ENCODE assay signal across 2 cellular contexts in genomic region chrX:113274801-113275200, GRCh38.
TF ChIP-seq lines count a peak whose summit lies in the region.

No MANE protein-coding gene starts in this region.

TF ChIP-seq in A549, 52 proteins besides CTCF, POLR2A, EP300 and RAD21 (continued from another document):
- no peak for TF ChIP-seq ATOH8 (CRISPR knock-in tag; IDR thresholded peaks at IDR 0.05; ENCODE audit: low read depth)
- no peak for TF ChIP-seq ZSCAN20 (CRISPR knock-in tag; IDR thresholded peaks at IDR 0.05)
- no peak for TF ChIP-seq SMC3 (IDR thresholded peaks at IDR 0.05)
- TF ChIP-seq MAZ (IDR thresholded peaks at IDR 0.05; ENCODE audit: borderline replicate concordance, low read depth, low read length) = no peak
- no peak for TF ChIP-seq SREBF2 (IDR thresholded peaks at IDR 0.05)
- TF ChIP-seq, protein P1, sequence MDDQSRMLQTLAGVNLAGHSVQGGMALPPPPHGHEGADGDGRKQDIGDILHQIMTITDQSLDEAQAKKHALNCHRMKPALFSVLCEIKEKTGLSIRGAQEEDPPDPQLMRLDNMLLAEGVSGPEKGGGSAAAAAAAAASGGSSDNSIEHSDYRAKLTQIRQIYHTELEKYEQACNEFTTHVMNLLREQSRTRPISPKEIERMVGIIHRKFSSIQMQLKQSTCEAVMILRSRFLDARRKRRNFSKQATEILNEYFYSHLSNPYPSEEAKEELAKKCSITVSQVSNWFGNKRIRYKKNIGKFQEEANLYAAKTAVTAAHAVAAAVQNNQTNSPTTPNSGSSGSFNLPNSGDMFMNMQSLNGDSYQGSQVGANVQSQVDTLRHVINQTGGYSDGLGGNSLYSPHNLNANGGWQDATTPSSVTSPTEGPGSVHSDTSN (IDR thresholded peaks at IDR 0.05) = no peak
- TF ChIP-seq EHF (CRISPR knock-in tag; IDR thresholded peaks at IDR 0.05) = no peak
- no peak for TF ChIP-seq KDM5A (IDR thresholded peaks at IDR 0.05)
- no peak for TF ChIP-seq RCOR1 (IDR thresholded peaks at IDR 0.05; ENCODE audit: low read depth, low read length)
- TF ChIP-seq CEBPB (IDR thresholded peaks at IDR 0.05) = no peak
- TF ChIP-seq HOXA7 (CRISPR knock-in tag; IDR thresholded peaks at IDR 0.05) = no peak
- TF ChIP-seq, protein P2, sequence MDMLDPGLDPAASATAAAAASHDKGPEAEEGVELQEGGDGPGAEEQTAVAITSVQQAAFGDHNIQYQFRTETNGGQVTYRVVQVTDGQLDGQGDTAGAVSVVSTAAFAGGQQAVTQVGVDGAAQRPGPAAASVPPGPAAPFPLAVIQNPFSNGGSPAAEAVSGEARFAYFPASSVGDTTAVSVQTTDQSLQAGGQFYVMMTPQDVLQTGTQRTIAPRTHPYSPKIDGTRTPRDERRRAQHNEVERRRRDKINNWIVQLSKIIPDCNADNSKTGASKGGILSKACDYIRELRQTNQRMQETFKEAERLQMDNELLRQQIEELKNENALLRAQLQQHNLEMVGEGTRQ (IDR thresholded peaks at IDR 0.05) = no peak
TF ChIP-seq in A549: peak in this region for 0.

TF ChIP-seq in GM12878, 131 proteins besides CTCF, POLR2A, EP300 and RAD21 (continued from another document):
- TF ChIP-seq BCLAF1 (IDR thresholded peaks at IDR 0.05) (no peak), REST (IDR thresholded peaks at IDR 0.05; ENCODE audit: low read depth, low read length) (no peak), SRF (IDR thresholded peaks at IDR 0.05; ENCODE audit: low read depth in 2 of 2, low read length in 2 of 2) (no peak), E4F1 (IDR thresholded peaks at IDR 0.05; ENCODE audit: borderline replicate concordance, partially characterized antibody) (no peak), TARDBP (IDR thresholded peaks at IDR 0.05; ENCODE audit: borderline replicate concordance) (no peak), SMARCA5 (IDR thresholded peaks at IDR 0.05) (no peak), SMC3 (IDR thresholded peaks at IDR 0.05; ENCODE audit: borderline replicate concordance, low read length) (no peak), TAF1 (IDR thresholded peaks at IDR 0.05; ENCODE audit: borderline replicate concordance, low read depth, low read length) (no peak), SMAD1 (IDR thresholded peaks at IDR 0.05; ENCODE audit: low read depth, partially characterized antibody) (no peak), TBL1XR1 (IDR thresholded peaks at IDR 0.05; ENCODE audit: low read depth, low read length) (no peak), WRNIP1 (IDR thresholded peaks at IDR 0.05; ENCODE audit: borderline replicate concordance, low read depth, low read length) (no peak)
- TF ChIP-seq, protein P1 (IDR thresholded peaks at IDR 0.05; ENCODE audit: insufficient replicate concordance, low read depth, low read length) = no peak
- TF ChIP-seq, protein P3, sequence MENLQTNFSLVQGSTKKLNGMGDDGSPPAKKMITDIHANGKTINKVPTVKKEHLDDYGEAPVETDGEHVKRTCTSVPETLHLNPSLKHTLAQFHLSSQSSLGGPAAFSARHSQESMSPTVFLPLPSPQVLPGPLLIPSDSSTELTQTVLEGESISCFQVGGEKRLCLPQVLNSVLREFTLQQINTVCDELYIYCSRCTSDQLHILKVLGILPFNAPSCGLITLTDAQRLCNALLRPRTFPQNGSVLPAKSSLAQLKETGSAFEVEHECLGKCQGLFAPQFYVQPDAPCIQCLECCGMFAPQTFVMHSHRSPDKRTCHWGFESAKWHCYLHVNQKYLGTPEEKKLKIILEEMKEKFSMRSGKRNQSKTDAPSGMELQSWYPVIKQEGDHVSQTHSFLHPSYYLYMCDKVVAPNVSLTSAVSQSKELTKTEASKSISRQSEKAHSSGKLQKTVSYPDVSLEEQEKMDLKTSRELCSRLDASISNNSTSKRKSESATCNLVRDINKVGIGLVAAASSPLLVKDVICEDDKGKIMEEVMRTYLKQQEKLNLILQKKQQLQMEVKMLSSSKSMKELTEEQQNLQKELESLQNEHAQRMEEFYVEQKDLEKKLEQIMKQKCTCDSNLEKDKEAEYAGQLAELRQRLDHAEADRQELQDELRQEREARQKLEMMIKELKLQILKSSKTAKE (IDR thresholded peaks at IDR 0.05; ENCODE audit: low read depth, poor library complexity, severe bottlenecking) = no peak
- TF ChIP-seq, protein P4, sequence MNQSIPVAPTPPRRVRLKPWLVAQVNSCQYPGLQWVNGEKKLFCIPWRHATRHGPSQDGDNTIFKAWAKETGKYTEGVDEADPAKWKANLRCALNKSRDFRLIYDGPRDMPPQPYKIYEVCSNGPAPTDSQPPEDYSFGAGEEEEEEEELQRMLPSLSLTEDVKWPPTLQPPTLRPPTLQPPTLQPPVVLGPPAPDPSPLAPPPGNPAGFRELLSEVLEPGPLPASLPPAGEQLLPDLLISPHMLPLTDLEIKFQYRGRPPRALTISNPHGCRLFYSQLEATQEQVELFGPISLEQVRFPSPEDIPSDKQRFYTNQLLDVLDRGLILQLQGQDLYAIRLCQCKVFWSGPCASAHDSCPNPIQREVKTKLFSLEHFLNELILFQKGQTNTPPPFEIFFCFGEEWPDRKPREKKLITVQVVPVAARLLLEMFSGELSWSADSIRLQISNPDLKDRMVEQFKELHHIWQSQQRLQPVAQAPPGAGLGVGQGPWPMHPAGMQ (IDR thresholded peaks at IDR 0.05; ENCODE audit: borderline replicate concordance) = no peak
- TF ChIP-seq, protein P5, sequence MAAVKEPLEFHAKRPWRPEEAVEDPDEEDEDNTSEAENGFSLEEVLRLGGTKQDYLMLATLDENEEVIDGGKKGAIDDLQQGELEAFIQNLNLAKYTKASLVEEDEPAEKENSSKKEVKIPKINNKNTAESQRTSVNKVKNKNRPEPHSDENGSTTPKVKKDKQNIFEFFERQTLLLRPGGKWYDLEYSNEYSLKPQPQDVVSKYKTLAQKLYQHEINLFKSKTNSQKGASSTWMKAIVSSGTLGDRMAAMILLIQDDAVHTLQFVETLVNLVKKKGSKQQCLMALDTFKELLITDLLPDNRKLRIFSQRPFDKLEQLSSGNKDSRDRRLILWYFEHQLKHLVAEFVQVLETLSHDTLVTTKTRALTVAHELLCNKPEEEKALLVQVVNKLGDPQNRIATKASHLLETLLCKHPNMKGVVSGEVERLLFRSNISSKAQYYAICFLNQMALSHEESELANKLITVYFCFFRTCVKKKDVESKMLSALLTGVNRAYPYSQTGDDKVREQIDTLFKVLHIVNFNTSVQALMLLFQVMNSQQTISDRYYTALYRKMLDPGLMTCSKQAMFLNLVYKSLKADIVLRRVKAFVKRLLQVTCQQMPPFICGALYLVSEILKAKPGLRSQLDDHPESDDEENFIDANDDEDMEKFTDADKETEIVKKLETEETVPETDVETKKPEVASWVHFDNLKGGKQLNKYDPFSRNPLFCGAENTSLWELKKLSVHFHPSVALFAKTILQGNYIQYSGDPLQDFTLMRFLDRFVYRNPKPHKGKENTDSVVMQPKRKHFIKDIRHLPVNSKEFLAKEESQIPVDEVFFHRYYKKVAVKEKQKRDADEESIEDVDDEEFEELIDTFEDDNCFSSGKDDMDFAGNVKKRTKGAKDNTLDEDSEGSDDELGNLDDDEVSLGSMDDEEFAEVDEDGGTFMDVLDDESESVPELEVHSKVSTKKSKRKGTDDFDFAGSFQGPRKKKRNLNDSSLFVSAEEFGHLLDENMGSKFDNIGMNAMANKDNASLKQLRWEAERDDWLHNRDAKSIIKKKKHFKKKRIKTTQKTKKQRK (IDR thresholded peaks at IDR 0.05; ENCODE audit: low read depth, low read length) = no peak
